8 cellular contexts compared by ENCODE assay signal in genomic region chr17:27601069-27601974, GRCh38. TPM values are rescaled to one million over a fixed set of nuclear protein-coding genes. Genes with fewer than 3 reads are reported as not detected.
DNase-seq lines count a peak whose midpoint lies in the region; ATAC-seq and TF ChIP-seq lines count a peak whose summit lies in the region.

No MANE protein-coding gene starts in this region.

- H3K36me3 ChIP-seq in IMR-90 (ENCODE audit: control insufficient read depth, insufficient read depth, low read length) (peaks cover 73% of the 10 kb centered on the region), fibroblast of lung (ENCODE audit: control insufficient read depth, insufficient read depth, low read length) (no peaks in the 10 kb centered on the region)

- H4K8ac ChIP-seq in IMR-90 (ENCODE audit: low read depth in 2 of 2, low read length in 2 of 2) = no peak overlapping the region

- peak; percentile 37; the same call in 1 of the 2 replicates for TF ChIP-seq POLR2A in IMR-90 (IDR thresholded peaks at IDR 0.05; ENCODE audit: low read depth, low read length)

- H3K18ac ChIP-seq in IMR-90 (ENCODE audit: low read depth, low read length) = no peak overlapping the region

- POLR2A ChIA-PET in IMR-90 (lab: Charles Lee; ENCODE audit: unreplicated experiment) = no interaction called here

- H3K4me2 ChIP-seq in IMR-90 (ENCODE audit: low read depth, low read length) (no peak overlapping the region), fibroblast of lung (ENCODE audit: extremely low read depth, insufficient read depth, low read length) (no peak overlapping the region)

- in situ Hi-C loops in IMR-90 (cut with MboI; ENCODE audit: low sequenced_read_pairs) = no loop called here

- intact Hi-C loops in Calu3 (cut with micrococcal nuclease; ENCODE audit: unreplicated experiment) = loop anchor here (1.0 to 10.0 kb wide), 4 partner anchors 107 to 405 kb away; partner anchors contain the start of gene KSR1
- intact Hi-C loops in IMR-90 (cut with micrococcal nuclease) = loop anchor here (1.0 to 2.0 kb wide), 5 partner anchors 144 to 365 kb away; no protein-coding TSS in a partner anchor

- H2BK120ac ChIP-seq in IMR-90 (ENCODE audit: low read depth, low read length) = no peak overlapping the region

- peak; percentile 97 for TF ChIP-seq RAD21 in IMR-90 (IDR thresholded peaks at IDR 0.05; ENCODE audit: low read length)

- dilution Hi-C loops in IMR-90 (cut with HindIII; ENCODE audit: low sequenced_read_pairs, unreplicated experiment) = no loop called here

- H4K20me1 ChIP-seq in IMR-90 (ENCODE audit: insufficient read depth, low read length) = no peaks in the 10 kb centered on the region; the same call in 1 of the 2 replicates
- H4K20me1 ChIP-seq in fibroblast of lung (ENCODE audit: control insufficient read depth, extremely low read depth, insufficient read depth, low read length) = no peaks in the 10 kb centered on the region

- H3K4me1 ChIP-seq in IMR-90 (ENCODE audit: control insufficient read depth, insufficient read depth, low read length) (peaks cover 2% of the 10 kb centered on the region; the same call in 1 of the 2 replicates), fibroblast of lung (ENCODE audit: control insufficient read depth, extremely low read depth, insufficient read depth, low read length) (no peaks in the 10 kb centered on the region)

- H4K5ac ChIP-seq in IMR-90 (ENCODE audit: low read depth, low read length) = no peak overlapping the region

- no peak overlapping the region for H2BK5ac ChIP-seq in IMR-90 (ENCODE audit: low read depth, low read length, poor library complexity, severe bottlenecking)

- 0 out of 2 replicates have a peak, but pooled peaks cover under 1% of the 10 kb centered on the region for H3K9me1 ChIP-seq in IMR-90 (ENCODE audit: insufficient read depth, low read length)

- peak overlapping the region; percentile 20; the same call in 1 of the 2 replicates for H2AK5ac ChIP-seq in IMR-90 (ENCODE audit: low read depth, low read length)

- H3K27me3 Mint-ChIP-seq in Calu3 (ENCODE audit: unreplicated experiment) = no peaks in the 10 kb centered on the region
- H3K27me3 Mint-ChIP-seq in activated T-cell treated with anti-CD3 and anti-CD28 coated beads, Interleukin-2, amount 50 U/mL, for 72 hours (ENCODE audit: low read depth) = no peaks in the 10 kb centered on the region
- no peaks in the 10 kb centered on the region for H3K27me3 Mint-ChIP-seq in natural killer cell treated with Interleukin-12 subunit alpha and Interleukin-12 subunit beta and Interleukin-15 and Interleukin-18, amount 100 ng/mL, for 72 hours

- BruUV-seq in Calu3 (replicated peaks; lab: Mats Ljungman, UMichigan) (no TSS peak), IMR-90 (replicated peaks; lab: Mats Ljungman, UMichigan) (no TSS peak)

- H2AK9ac ChIP-seq in IMR-90 (replicated peaks; ENCODE audit: low read depth, low read length, poor library complexity) = no peak overlapping the region

- peaks cover 0 to 9% of the 10 kb centered on the region in 2 experiments; a peak in 2 of 4 replicates for H3K79me1 ChIP-seq in IMR-90 (ENCODE audit: low read depth in 1 of 2, low read length in 2 of 2)

- peaks cover 4% of the 10 kb centered on the region for H3K36me3 Mint-ChIP-seq in Calu3 (ENCODE audit: insufficient read depth, unreplicated experiment)
- H3K36me3 Mint-ChIP-seq in activated T-cell treated with anti-CD3 and anti-CD28 coated beads, Interleukin-2, amount 50 U/mL, for 72 hours (ENCODE audit: insufficient read depth in 2 of 2) = peaks cover 7 to 21% of the 10 kb centered on the region in 2 donors
- H3K36me3 Mint-ChIP-seq in natural killer cell treated with Interleukin-12 subunit alpha and Interleukin-12 subunit beta and Interleukin-15 and Interleukin-18, amount 100 ng/mL, for 72 hours = peaks cover 4% of the 10 kb centered on the region

- no peak overlapping the region for H3K4me3 ChIP-seq in IMR-90 (ENCODE audit: insufficient read depth, low read depth, low read length)
- no peak overlapping the region for H3K4me3 ChIP-seq in fibroblast of lung (replicated peaks in 1 of 4; ENCODE audit: control extremely low read depth in 1 of 4, insufficient read depth in 1 of 4, low read depth in 3 of 4, low read length in 4 of 4)

- H3K27ac Mint-ChIP-seq in Calu3 (ENCODE audit: unreplicated experiment) = no peak overlapping the region
- no peak overlapping the region for H3K27ac Mint-ChIP-seq in activated T-cell treated with anti-CD3 and anti-CD28 coated beads, Interleukin-2, amount 50 U/mL, for 72 hours
- peak overlapping the region; percentile 39 to 71 for H3K27ac Mint-ChIP-seq in natural killer cell treated with Interleukin-12 subunit alpha and Interleukin-12 subunit beta and Interleukin-15 and Interleukin-18, amount 100 ng/mL, for 72 hours

- H2BK20ac ChIP-seq in IMR-90 (ENCODE audit: low read depth, low read length) = peak overlapping the region; percentile 35; the same call in 1 of the 2 replicates

- H2AFZ ChIP-seq in IMR-90 (replicated peaks; ENCODE audit: low read length, poor library complexity) = no peak overlapping the region
- H2AFZ ChIP-seq in fibroblast of lung (ENCODE audit: low read length) = no peak overlapping the region

- no peak overlapping the region for H4K91ac ChIP-seq in IMR-90 (ENCODE audit: insufficient read depth, low read depth, low read length)

- peaks cover 10% of the 10 kb centered on the region for H3K4me1 Mint-ChIP-seq in Calu3 (ENCODE audit: low read depth, unreplicated experiment)
- peaks cover 33% of the 10 kb centered on the region for H3K4me1 Mint-ChIP-seq in activated T-cell treated with anti-CD3 and anti-CD28 coated beads, Interleukin-2, amount 50 U/mL, for 72 hours (ENCODE audit: low read depth)
- H3K4me1 Mint-ChIP-seq in natural killer cell treated with Interleukin-12 subunit alpha and Interleukin-12 subunit beta and Interleukin-15 and Interleukin-18, amount 100 ng/mL, for 72 hours (ENCODE audit: low read depth in 2 of 2) = peaks cover 14 to 19% of the 10 kb centered on the region in 2 donors

- H3K27me3 ChIP-seq in IMR-90 (ENCODE audit: control insufficient read depth, insufficient read depth, low read length) (no peaks in the 10 kb centered on the region), fibroblast of lung (ENCODE audit: control insufficient read depth, insufficient read depth, low read length) (no peaks in the 10 kb centered on the region)

- H3K9ac ChIP-seq in IMR-90 (ENCODE audit: low read depth, low read length) = no peak overlapping the region
- no peak overlapping the region for H3K9ac ChIP-seq in fibroblast of lung (ENCODE audit: insufficient read depth, low read length)

- peak; percentile 68 for TF ChIP-seq CTCF in Calu3 (IDR thresholded peaks at IDR 0.05; ENCODE audit: unreplicated experiment)
- peak; percentile 97 for TF ChIP-seq CTCF in IMR-90 (conservative IDR thresholded peaks at IDR 0.05; ENCODE audit: low read depth, low read length)
- TF ChIP-seq CTCF in fibroblast of lung (conservative IDR thresholded peaks at IDR 0.05 in 1 of 2, IDR thresholded peaks at IDR 0.05 in 1 of 2; ENCODE audit: low read depth in 1 of 2, low read length in 2 of 2) = peak; percentile 95 to 97

- H3K79me2 ChIP-seq in fibroblast of lung (ENCODE audit: control insufficient read depth, insufficient read depth, low read length) = no peaks in the 10 kb centered on the region

- DNase-seq in Calu3 = peak; percentile 78
- DNase-seq in IMR-90 = peak; percentile 83
- DNase-seq in RKO (ENCODE audit: low spot score) = peak; percentile 61
- DNase-seq in activated T-cell treated with anti-CD3 and anti-CD28 coated beads, Interleukin-2, amount 50 U/mL, for 72 hours = peak; percentile 80 to 84
- peak; percentile 63 to 89 for DNase-seq in fibroblast of lung (ENCODE audit: low read depth in 2 of 2)
- DNase-seq in natural killer cell treated with Interleukin-12 subunit alpha and Interleukin-12 subunit beta and Interleukin-15 and Interleukin-18, amount 100 ng/mL, for 72 hours (ENCODE audit: low spot score) = peak; percentile 87
- peak; percentile 68 for DNase-seq in stimulated activated naive CD4-positive, alpha-beta T cell treated with Interleukin-2 at 50 U/mL for 16 hours (lab: John Stamatoyannopoulos, UW)

- CTCF ChIA-PET in Calu3 (lab: Charles Lee) = interaction anchor here (1.4 to 1.8 kb wide), 2 partner anchors 107 to 146 kb away, joined by 4 to 16 read pairs; partner anchors contain the start of gene KSR1
- CTCF ChIA-PET in IMR-90 (lab: Yijun Ruan, JAX) = interaction anchor here (0.6 to 2.9 kb wide), 5 partner anchors 146 to 441 kb away, joined by 3 to 11 read pairs (median 4); partner anchors contain the start of gene KSR1

- H3K56ac ChIP-seq in IMR-90 (ENCODE audit: extremely low read depth, insufficient read depth, low read length) = no peak overlapping the region

- H3K9me3 ChIP-seq in IMR-90 (ENCODE audit: control insufficient read depth, insufficient read depth, low read length) (no peaks in the 10 kb centered on the region), fibroblast of lung (ENCODE audit: control insufficient read depth, insufficient read depth, low read depth, low read length) (no peaks in the 10 kb centered on the region)

- no peak overlapping the region for H3K14ac ChIP-seq in IMR-90 (replicated peaks; ENCODE audit: low read depth, low read length)

- H3K23ac ChIP-seq in IMR-90 (ENCODE audit: low read depth, low read length) = no peak overlapping the region

- H3K4me3 Mint-ChIP-seq in Calu3 (ENCODE audit: low read depth, unreplicated experiment) = no peak overlapping the region
- H3K4me3 Mint-ChIP-seq in activated T-cell treated with anti-CD3 and anti-CD28 coated beads, Interleukin-2, amount 50 U/mL, for 72 hours = no peak overlapping the region
- H3K4me3 Mint-ChIP-seq in natural killer cell treated with Interleukin-12 subunit alpha and Interleukin-12 subunit beta and Interleukin-15 and Interleukin-18, amount 100 ng/mL, for 72 hours = no peak overlapping the region

- H3K27ac ChIP-seq in IMR-90 (ENCODE audit: insufficient read depth, low read length) = no peak overlapping the region
- H3K27ac ChIP-seq in fibroblast of lung (ENCODE audit: insufficient read depth, low read length) = no peak overlapping the region

- 97% methylated on average over 5 of the region's 11 CpGs; no CpG with 5 or more reads in 1 of the 2 experiments for WGBS in IMR-90 (ENCODE audit: extremely low coverage in 2 of 2, insufficient read length in 1 of 2), 2 experiments

- peaks cover 2% of the 10 kb centered on the region for H3K9me3 Mint-ChIP-seq in Calu3 (ENCODE audit: low read depth, unreplicated experiment)
- no peaks in the 10 kb centered on the region for H3K9me3 Mint-ChIP-seq in activated T-cell treated with anti-CD3 and anti-CD28 coated beads, Interleukin-2, amount 50 U/mL, for 72 hours
- no peaks in the 10 kb centered on the region for H3K9me3 Mint-ChIP-seq in natural killer cell treated with Interleukin-12 subunit alpha and Interleukin-12 subunit beta and Interleukin-15 and Interleukin-18, amount 100 ng/mL, for 72 hours

- no peak overlapping the region for H2BK15ac ChIP-seq in IMR-90 (ENCODE audit: low read depth, low read length)

- no peak overlapping the region; the same call in 1 of the 2 replicates for H3K4ac ChIP-seq in IMR-90 (ENCODE audit: low read depth, low read length)

- ATAC-seq in IMR-90 (ENCODE audit: low read depth) (peak; percentile 65), HG02938 (IDR thresholded peaks at IDR 0.05; ENCODE audit: unreplicated experiment) (no peak)
- peak; percentile 24 to 38 for ATAC-seq in activated T-cell treated with anti-CD3 and anti-CD28 coated beads, Interleukin-2, amount 50 U/mL, for 72 hours (replicated peaks in 1 of 2)
- peak in 1 of 2 donors; percentile 62 for ATAC-seq in natural killer cell treated with Interleukin-12 subunit alpha and Interleukin-12 subunit beta and Interleukin-15 and Interleukin-18, amount 100 ng/mL, for 72 hours

RNA-seq across cellular contexts. Expression of gene LGALS9, which starts 29.7 kb away (rescaled TPM):
- total RNA-seq in Calu3 (2022) (93.1 and 214 TPM in 2 replicates), IMR-90 (2012; rRNA removed) (0.54 and 0.83 TPM in 2 replicates), fibroblast of lung (0.51 and 1.7 TPM in 2 replicates)
- polyA plus RNA-seq in IMR-90 (2012; rRNA removed) (2.5 and 3.7 TPM in 2 replicates), fibroblast of lung (2.0 and 2.1 TPM in 2 replicates)
- polyA plus RNA-seq in IMR-90 (2012; cell fraction: cytosol; rRNA removed) = 1.1 and 2.0 TPM in 2 replicates
- 6.8 and 8.6 TPM in 2 replicates for polyA plus RNA-seq in IMR-90 (2012; cell fraction: nucleus; rRNA removed; ENCODE audit: low replicate concordance)
- total RNA-seq in activated T-cell treated with anti-CD3 and anti-CD28 coated beads, Interleukin-2, amount 50 U/mL, for 72 hours = 10 to 100 TPM; 44.8 to 46.3 TPM
- polyA plus RNA-seq in fibroblast of lung (2012) = 1.5 and 2.3 TPM in 2 replicates
- 1.7 and 22.3 TPM in 2 replicates for polyA minus RNA-seq in fibroblast of lung (ENCODE audit: low replicate concordance)
- 10 to 100 TPM; 19.9 to 29.6 TPM for total RNA-seq in natural killer cell treated with Interleukin-12 subunit alpha and Interleukin-12 subunit beta and Interleukin-15 and Interleukin-18, amount 100 ng/mL, for 72 hours

Comparison
In these comparisons a context has a peak if more than half of its experiments do, and no peak if none do; other contexts are left out.
1. H3K27ac Mint-ChIP-seq: peak in natural killer cell treated with Interleukin-12 subunit alpha and Interleukin-12 subunit beta and Interleukin-15 and Interleukin-18, amount 100 ng/mL, for 72 hours (2 of 2); none in Calu3 (single experiment) and activated T-cell treated with anti-CD3 and anti-CD28 coated beads, Interleukin-2, amount 50 U/mL, for 72 hours (single experiment).
2. Peak in every context shown above with its lines, with median percentiles within 50 percentile points of each other: DNase-seq and CTCF ChIP-seq.